ENCODE assay signal across 11 cellular contexts in the genomic region with DNA sequence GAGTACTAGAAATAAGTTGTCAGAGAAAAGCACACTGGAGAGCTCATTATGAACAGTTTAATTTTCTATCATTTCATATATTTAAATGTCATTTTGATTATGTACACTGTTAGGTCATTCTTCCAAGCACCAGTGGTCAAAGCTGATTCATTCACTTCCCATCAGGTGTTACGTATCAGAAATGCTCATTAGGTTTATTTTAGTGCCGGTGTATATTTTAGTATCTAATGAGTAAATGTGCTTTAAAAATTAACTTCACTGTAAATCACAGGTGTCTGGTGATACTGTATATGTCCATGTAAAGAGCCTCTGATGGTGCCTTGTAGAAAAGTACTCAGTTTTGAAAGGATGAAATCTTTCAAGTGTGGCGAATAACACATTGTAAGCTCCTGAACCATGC. TPM values are rescaled to one million over a fixed set of nuclear protein-coding genes. Genes with fewer than 3 reads are reported as not detected.
A peak's percentile ranks its signal among the peaks of the same experiment; 100 is the strongest.
DNase-seq lines count a peak whose midpoint lies in the region; TF ChIP-seq lines count a peak whose summit lies in the region.
"Had no signal": no experiment of that assay in that cellular context is flagged by ENCODE, and none has a peak within 500 bp of the region (broad histone marks: within the 10 kb centered on the region; RNA-seq: fewer than 3 reads in every experiment).

No MANE protein-coding gene starts in this region.

- H3K4me3 Mint-ChIP-seq in HFFc6 (peak overlapping the region; percentile 97), mesothelial cell of epicardium (peak overlapping the region; percentile 16)

- H3K9me3 Mint-ChIP-seq in HFFc6 (no peaks in the 10 kb centered on the region), mesothelial cell of epicardium (no peaks in the 10 kb centered on the region)

- H3K4me3 ChIP-seq in BLaER1 (no peak overlapping the region), brain microvascular endothelial cell (ENCODE audit: low read depth, low read length) (no peak overlapping the region)

- peak overlapping the region; percentile 43 for H3K4me2 ChIP-seq in BLaER1

- H3K27ac ChIP-seq in BLaER1 (no peak overlapping the region), brain microvascular endothelial cell (peak overlapping the region; percentile 6)

- TF ChIP-seq CTCF in HFFc6 (IDR thresholded peaks at IDR 0.05) (no peak), brain microvascular endothelial cell (IDR thresholded peaks at IDR 0.05; ENCODE audit: low read depth, low read length, missing control alignments) (no peak), mesothelial cell of epicardium (IDR thresholded peaks at IDR 0.05; ENCODE audit: unreplicated experiment) (no peak)

- peaks cover 46% of the 10 kb centered on the region for H3K4me1 ChIP-seq in BLaER1

- H3K36me3 Mint-ChIP-seq in HFFc6 (ENCODE audit: low read depth) = peaks cover 25% of the 10 kb centered on the region
- peaks cover 4% of the 10 kb centered on the region for H3K36me3 Mint-ChIP-seq in mesothelial cell of epicardium

- DNase-seq in HFFc6 = no peak
- no peak for DNase-seq in brain microvascular endothelial cell
- no peak for DNase-seq in mesothelial cell of epicardium (ENCODE audit: low spot score in 2 of 2, unreplicated experiment in 2 of 2)
- no peak for DNase-seq in NCI-H2227 (lab: John Stamatoyannopoulos, UW; ENCODE audit: unreplicated experiment)
- no peak for DNase-seq in nucleus accumbens (lab: John Stamatoyannopoulos, UW)
- DNase-seq in ureter (ENCODE audit: low spot score) = no peak
- DNase-seq in NCI-H2196 treated with DMSO at 0.1 percent for 48 hours (lab: John Stamatoyannopoulos, UW; ENCODE audit: unreplicated experiment) = no peak
- DNase-seq: Caco-2, caudate nucleus, NCI-H524 had no signal

- no peaks in the 10 kb centered on the region for H3K9me3 ChIP-seq in BLaER1
- H3K9me3 ChIP-seq: Caco-2 had no signal

- H3K4me1 Mint-ChIP-seq in HFFc6 (ENCODE audit: low read depth) (peaks cover 62% of the 10 kb centered on the region), mesothelial cell of epicardium (peaks cover 49% of the 10 kb centered on the region)

- no peaks in the 10 kb centered on the region for H3K27me3 ChIP-seq in BLaER1
- H3K27me3 ChIP-seq in brain microvascular endothelial cell (replicated peaks) = no peaks in the 10 kb centered on the region

- H3K27me3 Mint-ChIP-seq in HFFc6 (ENCODE audit: insufficient read depth) (0 out of 2 replicates have a peak, but pooled peaks cover 2% of the 10 kb centered on the region), mesothelial cell of epicardium (ENCODE audit: low read depth) (no peaks in the 10 kb centered on the region)

- H3K36me3 ChIP-seq in BLaER1 (peaks cover 9% of the 10 kb centered on the region; the same call in 1 of the 2 replicates), brain microvascular endothelial cell (replicated peaks) (no peaks in the 10 kb centered on the region)

- no peak overlapping the region for H3K9ac ChIP-seq in BLaER1

- in situ Hi-C loops in brain microvascular endothelial cell (cut with HindIII; ENCODE audit: low pct_ligation_motif_present, low sequenced_read_pairs) = no loop called here

- H3K27ac Mint-ChIP-seq in HFFc6 = peak overlapping the region; percentile 75
- H3K27ac Mint-ChIP-seq in mesothelial cell of epicardium = peak overlapping the region; percentile 6

- H4K20me1 ChIP-seq in BLaER1 = peaks cover 73% of the 10 kb centered on the region

RNA-seq across cellular contexts. Expression of gene DMTF1, which starts 3.5 kb away (rescaled TPM):
- total RNA-seq in HFFc6 (2021; fragmentation: NEBNext Ultra II Directional; extraction: Animal tissue kit (Norgen Biotek cat#: 25700)) = 10 to 100 TPM; 26.2 to 33.0 (median 30.7) TPM
- total RNA-seq in mesothelial cell of epicardium (132 to 149 TPM (median 135 TPM) in 3 replicates), ureter (92.4 TPM)
